10 cellular contexts compared by ENCODE assay signal in the genomic region with DNA sequence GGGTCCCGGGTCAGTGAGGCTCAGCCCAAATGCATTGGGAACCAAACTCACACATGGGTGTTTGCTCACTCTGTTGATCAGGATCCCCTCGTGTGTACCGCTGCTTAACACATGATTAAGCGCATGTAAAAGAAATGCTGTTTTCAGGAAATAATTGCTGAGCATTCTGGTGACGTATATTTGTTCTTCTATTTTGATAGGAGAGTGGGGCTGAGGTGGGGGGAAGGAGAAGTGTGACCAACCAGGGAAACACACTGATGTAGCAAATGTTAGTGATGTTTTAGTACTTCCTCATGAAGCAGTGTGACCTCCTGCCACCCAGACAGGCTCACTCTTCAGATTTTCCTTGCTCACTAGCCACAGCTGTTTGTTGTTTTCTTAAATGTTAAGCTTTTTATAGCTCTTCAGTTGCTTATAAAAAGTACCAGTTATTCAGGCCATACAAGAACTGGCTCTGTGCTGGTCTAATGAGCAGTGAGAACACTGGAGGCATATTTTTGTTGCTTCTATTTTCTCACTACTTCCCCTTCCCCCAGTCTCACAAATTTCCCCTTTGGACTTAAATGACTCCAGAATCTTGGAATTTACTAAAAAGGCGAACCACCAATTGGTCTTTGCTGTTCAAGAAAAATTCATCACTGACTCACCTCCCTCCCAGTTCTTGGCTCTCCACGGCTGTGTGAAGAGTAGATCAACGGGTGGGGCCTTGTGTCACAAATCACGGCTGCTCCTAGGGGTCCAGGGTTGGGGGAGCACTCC.
DNase-seq lines count a peak whose midpoint lies in the region; FAIRE-seq and TF ChIP-seq lines count a peak whose summit lies in the region.
"Had no signal": no experiment of that assay in that cellular context is flagged by ENCODE, and none has a peak within 500 bp of the region (broad histone marks: within the 10 kb centered on the region; RNA-seq: fewer than 3 reads in every experiment).

No MANE protein-coding gene starts in this region.

- DNase-seq in activated CD4-positive, alpha-beta T cell treated with anti-CD3 and anti-CD28 coated beads, Interleukin-2, amount 10 ng/mL, durations not matched to agents 24 days and 14 days, result peak; percentile 54
- DNase-seq in activated CD4-positive, alpha-beta T cell treated with anti-CD3 and anti-CD28 coated beads for 1 hour, result no peak
- DNase-seq in amniotic epithelial cell (ENCODE audit: low read depth) (peak; percentile 57), kidney (peak; percentile 75), uterus (no peak), NCI-H1417 treated with DMSO at 0.1 percent for 48 hours (lab: John Stamatoyannopoulos, UW) (no peak), HuH-7.5 (ENCODE audit: low spot score) (no peak), dorsolateral prefrontal cortex (no peak)
- DNase-seq: NCI-H524 treated with DMSO at 0.1 percent for 48 hours had no signal

- H3K27ac ChIP-seq in kidney (ENCODE audit: low read depth in 2 of 2, low read length in 2 of 2) (peak overlapping the region in 1 of 2 donors; percentile 42), uterus (peak overlapping the region; percentile 51 to 65), dorsolateral prefrontal cortex (peak overlapping the region in 4 of 59 donors; percentile 7 to 36 (median 28))
- H3K27ac ChIP-seq: 22Rv1 had no signal

- FAIRE-seq in kidney (lab: Jason Lieb, UNC), result no peak

- no peak for TF ChIP-seq POLR2A in uterus (IDR thresholded peaks at IDR 0.05)

- intact Hi-C loops in activated CD4-positive, alpha-beta T cell treated with anti-CD3 and anti-CD28 coated beads, Interleukin-2, amount 10 ng/mL, durations not matched to agents 24 days and 14 days (cut with micrococcal nuclease), result no loop called here
- intact Hi-C loops in kidney (cut with DNase I) (no loop called here), uterus (cut with DNase I; ENCODE audit: low total_unique reads) (no loop called here), dorsolateral prefrontal cortex (cut with DNase I) (no loop called here)

- H3K4me3 ChIP-seq in kidney (ENCODE audit: low read length in 2 of 2) (no peak overlapping the region), uterus (no peak overlapping the region), dorsolateral prefrontal cortex (no peak overlapping the region)

- no peaks in the 10 kb centered on the region for H3K9me3 Mint-ChIP-seq in activated CD4-positive, alpha-beta T cell treated with anti-CD3 and anti-CD28 coated beads, Interleukin-2, amount 10 ng/mL, durations not matched to agents 24 days and 14 days

- no peaks in the 10 kb centered on the region for H3K36me3 ChIP-seq in kidney (ENCODE audit: control insufficient read depth in 1 of 2, insufficient read depth in 2 of 2, low read length in 2 of 2)
- no peaks in the 10 kb centered on the region for H3K36me3 ChIP-seq in uterus

- H3K27me3 Mint-ChIP-seq in activated CD4-positive, alpha-beta T cell treated with anti-CD3 and anti-CD28 coated beads, Interleukin-2, amount 10 ng/mL, durations not matched to agents 24 days and 14 days, result no peaks in the 10 kb centered on the region

- no peak overlapping the region for H3K4me3 Mint-ChIP-seq in activated CD4-positive, alpha-beta T cell treated with anti-CD3 and anti-CD28 coated beads, Interleukin-2, amount 10 ng/mL, durations not matched to agents 24 days and 14 days

- TF ChIP-seq CTCF in kidney (IDR thresholded peaks at IDR 0.05; ENCODE audit: borderline replicate concordance, extremely low read depth, insufficient read depth) (no peak), uterus (IDR thresholded peaks at IDR 0.05) (no peak), dorsolateral prefrontal cortex (IDR thresholded peaks at IDR 0.05 in 54 of 56, conservative IDR thresholded peaks at IDR 0.05 in 2 of 56; ENCODE audit: low read depth in 1 of 56, partially characterized antibody in 56 of 56) (no peak)

- no peaks in the 10 kb centered on the region for H3K27me3 ChIP-seq in uterus
- H3K27me3 ChIP-seq in dorsolateral prefrontal cortex, result no peaks in the 10 kb centered on the region

- no peak overlapping the region for H3K9ac ChIP-seq in kidney (ENCODE audit: low read length in 2 of 2)

- H3K27ac Mint-ChIP-seq in activated CD4-positive, alpha-beta T cell treated with anti-CD3 and anti-CD28 coated beads, Interleukin-2, amount 10 ng/mL, durations not matched to agents 24 days and 14 days, result no peak overlapping the region

- H3K36me3 Mint-ChIP-seq in activated CD4-positive, alpha-beta T cell treated with anti-CD3 and anti-CD28 coated beads, Interleukin-2, amount 10 ng/mL, durations not matched to agents 24 days and 14 days (ENCODE audit: low read depth), result no peaks in the 10 kb centered on the region

- H3K4me1 ChIP-seq in kidney (ENCODE audit: control insufficient read depth in 1 of 2, insufficient read depth in 1 of 2, low read depth in 1 of 2, low read length in 2 of 2) (peaks cover 2 to 7% of the 10 kb centered on the region in 2 donors), uterus (peaks cover 0 to 5% of the 10 kb centered on the region in 2 donors)

- H3K4me1 Mint-ChIP-seq in activated CD4-positive, alpha-beta T cell treated with anti-CD3 and anti-CD28 coated beads, Interleukin-2, amount 10 ng/mL, durations not matched to agents 24 days and 14 days, result peaks cover 2% of the 10 kb centered on the region

- H3K9me3 ChIP-seq in kidney (ENCODE audit: control insufficient read depth in 1 of 2, low read length in 2 of 2), result no peaks in the 10 kb centered on the region
- no peaks in the 10 kb centered on the region for H3K9me3 ChIP-seq in uterus

Comparison
In these comparisons a context has a peak if more than half of its experiments do, and no peak if none do; other contexts are left out.
1. DNase-seq: peak in activated CD4-positive, alpha-beta T cell treated with anti-CD3 and anti-CD28 coated beads, Interleukin-2, amount 10 ng/mL, durations not matched to agents 24 days and 14 days (single experiment), amniotic epithelial cell (single experiment) and kidney (single experiment); none in activated CD4-positive, alpha-beta T cell treated with anti-CD3 and anti-CD28 coated beads for 1 hour (single experiment), uterus (0 of 2), NCI-H1417 treated with DMSO at 0.1 percent for 48 hours (single experiment), HuH-7.5 (single experiment) and dorsolateral prefrontal cortex (0 of 10).